ENCODE assay signal across 15 cellular contexts in genomic region chr18:61589724-61590065, GRCh38.
DNase-seq lines count a peak whose midpoint lies in the region; ATAC-seq and TF ChIP-seq lines count a peak whose summit lies in the region.
"Had no signal": no experiment of that assay in that cellular context is flagged by ENCODE, and none has a peak within 500 bp of the region (broad histone marks: within the 10 kb centered on the region; RNA-seq: fewer than 3 reads in every experiment).

No MANE protein-coding gene starts in this region.

- CTCF ChIA-PET in MCF 10A (lab: Yijun Ruan, JAX) = interaction anchor here (0.8 kb wide), 2 partner anchors 7 to 44 kb away, joined by 3 to 4 read pairs; no protein-coding TSS in a partner anchor

- peaks cover 20% of the 10 kb centered on the region for H3K4me1 Mint-ChIP-seq in MCF 10A (ENCODE audit: insufficient read depth, unreplicated experiment)

- no peaks in the 10 kb centered on the region for H3K36me3 Mint-ChIP-seq in MCF 10A (ENCODE audit: insufficient read depth, unreplicated experiment)

- H3K4me3 ChIP-seq in breast epithelium (no peak overlapping the region), SJCRH30 (no peak overlapping the region), right lobe of liver (no peak overlapping the region)
- H3K4me3 ChIP-seq: body of pancreas, Peyer's patch had no signal

- POLR2A ChIA-PET in MCF 10A (lab: Yijun Ruan, JAX) = interaction anchor here (1.2 kb wide), 1 partner anchor 47 kb away, joined by 4 read pairs; no protein-coding TSS in a partner anchor

- peak; percentile 68 for DNase-seq in MCF 10A (ENCODE audit: unreplicated experiment)
- no peak for DNase-seq in breast epithelium (ENCODE audit: low spot score in 2 of 2)
- DNase-seq in SJCRH30 = peak; percentile 12 to 54
- peak; percentile 39 for DNase-seq in fibroblast of gingiva (ENCODE audit: low read depth)
- peak; percentile 55 for DNase-seq in smooth muscle cell of the brain vasculature (ENCODE audit: low read depth, low spot score)
- no peak for DNase-seq in right lobe of liver
- DNase-seq in NCI-H526 (lab: John Stamatoyannopoulos, UW) = no peak
- DNase-seq: ACHN, kidney glomerular epithelial cell, NCI-H1694, NCI-H524 treated with DMSO at 0.1 percent for 48 hours, Peyer's patch, T-helper 1 cell had no signal

- H3K4me1 ChIP-seq in breast epithelium (no peaks in the 10 kb centered on the region), SJCRH30 (peaks cover 6% of the 10 kb centered on the region; the same call in 1 of the 2 replicates), right lobe of liver (peaks cover 0 to 9% (median 0%) of the 10 kb centered on the region in 4 donors)
- H3K4me1 ChIP-seq: body of pancreas, Peyer's patch had no signal

- WGBS in right lobe of liver (ENCODE audit: insufficient coverage, low coverage, low lambda C conversion rate, missing lambda C conversion rate) = 50% methylated on average over 3 of the region's 4 CpGs

- H3K36me3 ChIP-seq in breast epithelium (no peaks in the 10 kb centered on the region), SJCRH30 (no peaks in the 10 kb centered on the region), right lobe of liver (no peaks in the 10 kb centered on the region)
- H3K36me3 ChIP-seq: Peyer's patch had no signal

- H3K9me3 ChIP-seq in breast epithelium (no peaks in the 10 kb centered on the region), SJCRH30 (replicated peaks) (no peaks in the 10 kb centered on the region), right lobe of liver (no peaks in the 10 kb centered on the region)
- H3K9me3 ChIP-seq: body of pancreas, Peyer's patch had no signal

- H3K27ac Mint-ChIP-seq in MCF 10A (ENCODE audit: low read depth, unreplicated experiment) = no peak overlapping the region

- H3K27me3 Mint-ChIP-seq in MCF 10A (ENCODE audit: insufficient read depth, unreplicated experiment) = no peaks in the 10 kb centered on the region

- TF ChIP-seq POLR2A in breast epithelium (IDR thresholded peaks at IDR 0.05) (no peak), right lobe of liver (IDR thresholded peaks at IDR 0.05) (no peak)

- intact Hi-C loops in MCF 10A (cut with micrococcal nuclease) (no loop called here), breast epithelium (cut with DNase I; ENCODE audit: low total_unique reads) (loop anchor here (10.0 kb wide), 1 partner anchor 305 kb away; the partner anchor contains the start of gene RNF152), right lobe of liver (cut with DNase I) (no loop called here)

- no peak overlapping the region for H3K4me3 Mint-ChIP-seq in MCF 10A (ENCODE audit: unreplicated experiment)

- no peaks in the 10 kb centered on the region for H3K27me3 ChIP-seq in breast epithelium
- no peaks in the 10 kb centered on the region for H3K27me3 ChIP-seq in SJCRH30
- H3K27me3 ChIP-seq in right lobe of liver = no peaks in the 10 kb centered on the region
- H3K27me3 ChIP-seq: body of pancreas, Peyer's patch had no signal

- no peak for ATAC-seq in right lobe of liver
- no peak for ATAC-seq in GM18861 (IDR thresholded peaks at IDR 0.05; ENCODE audit: unreplicated experiment)
- ATAC-seq: body of pancreas had no signal

- H3K27ac ChIP-seq in breast epithelium (no peak overlapping the region), SJCRH30 (no peak overlapping the region), right lobe of liver (no peak overlapping the region)
- H3K27ac ChIP-seq: body of pancreas, Peyer's patch had no signal

- no TSS peak for BruUV-seq in MCF 10A (replicated peaks; lab: Mats Ljungman, UMichigan)

- no peaks in the 10 kb centered on the region for H3K9me3 Mint-ChIP-seq in MCF 10A (ENCODE audit: unreplicated experiment)

- TF ChIP-seq CTCF in MCF 10A (IDR thresholded peaks at IDR 0.05; ENCODE audit: unreplicated experiment) (no peak), breast epithelium (IDR thresholded peaks at IDR 0.05) (no peak), right lobe of liver (IDR thresholded peaks at IDR 0.05) (no peak)

Comparison
In these comparisons a context has a peak if more than half of its experiments do, and no peak if none do; other contexts are left out.
1. DNase-seq: peak in MCF 10A (single experiment), SJCRH30 (2 of 2), fibroblast of gingiva (single experiment) and smooth muscle cell of the brain vasculature (single experiment); none in breast epithelium (0 of 2), right lobe of liver (0 of 3) and NCI-H526 (0 of 2).